In the genomic region with DNA sequence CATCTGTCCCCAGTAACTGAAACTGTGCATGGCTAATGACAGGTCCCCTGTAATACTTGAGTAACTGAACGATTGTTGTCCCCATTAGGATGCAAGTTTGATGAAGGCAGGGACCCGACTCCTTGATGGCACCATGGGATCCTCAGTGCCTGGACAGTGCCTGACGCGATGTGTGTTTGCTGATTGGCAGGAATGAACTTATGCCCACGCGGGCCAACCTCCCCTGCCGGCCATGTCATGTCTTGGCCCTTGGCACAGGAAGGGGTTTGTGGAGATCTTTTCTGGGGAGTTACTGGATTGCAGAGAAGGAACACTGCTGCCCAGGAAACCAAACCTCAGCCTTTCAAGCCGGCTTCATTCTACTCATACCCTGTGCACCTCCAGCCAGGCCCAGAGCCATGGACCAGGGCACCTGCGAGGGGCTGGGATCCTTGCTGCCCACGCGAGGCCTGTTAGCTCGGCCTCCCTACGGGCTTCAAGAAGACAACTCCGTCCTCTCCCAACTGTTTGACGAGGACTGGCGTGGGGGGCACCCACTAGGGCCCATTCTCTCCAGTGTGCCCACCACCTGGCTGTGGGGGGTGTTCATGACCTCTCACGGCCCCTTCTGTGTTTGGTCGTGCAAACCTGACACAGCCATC, we compare ENCODE assay signal across 26 cellular contexts.
"Had no signal": no experiment of that assay in that cellular context is flagged by ENCODE, and none has a peak within 500 bp of the region (broad histone marks: within the 10 kb centered on the region; RNA-seq: fewer than 3 reads in every experiment).

No MANE protein-coding gene starts in this region.

- H3K27ac ChIP-seq: esophagus muscularis mucosa, foreskin keratinocyte, heart right ventricle, ovary, prostate gland, sigmoid colon, tibial nerve had no signal

- H3K4me1 Mint-ChIP-seq: activated naive CD4-positive, alpha-beta T cell treated with anti-CD3 and anti-CD28 coated beads, Interleukin-2, amount 10 ng/mL, durations not matched to agents 7 days and 5 days had no signal

- DNase-seq: activated CD4-positive, alpha-beta T cell treated with anti-CD3 and anti-CD28 coated beads for 36 hours; activated CD4-positive, alpha-beta T cell treated with anti-CD3 and anti-CD28 coated beads, Interleukin-2, amount 50 U/mL, for 48 hours; activated CD4-positive, CD25-positive, alpha-beta regulatory T cell; activated CD8-positive, alpha-beta memory T cell treated with anti-CD3 and anti-CD28 coated beads for 24 hours; activated effector memory CD4-positive, alpha-beta T cell treated with anti-CD3 and anti-CD28 coated beads, Interleukin-2, amount 50 U/mL, for 16 hours; activated naive CD4-positive, alpha-beta T cell treated with anti-CD3 and anti-CD28 coated beads, Interleukin-2, amount 10 ng/mL, durations not matched to agents 7 days and 5 days; amniotic stem cell; caudate nucleus; foreskin keratinocyte; heart right ventricle; naive B cell; nephron progenitor cell; ovary; retina; sigmoid colon; small intestine; stimulated activated CD4-positive, alpha-beta T cell treated with anti-CD3 and anti-CD28 coated beads, Interleukin-1b, Interleukin-23, amount 100 ng/mL, for 48 hours; stimulated activated CD4-positive, alpha-beta T cell treated with anti-CD3 and anti-CD28 coated beads, Interleukin-4, amount 100 ng/mL, for 4 hours; stimulated activated CD8-positive, alpha-beta memory T cell treated with anti-CD3 and anti-CD28 coated beads, Interleukin-4, amount 100 ng/mL, for 48 hours; stimulated activated naive CD4-positive, alpha-beta T cell; T-helper 2 cell had no signal

- H3K27me3 Mint-ChIP-seq: activated CD4-positive, alpha-beta T cell treated with anti-CD3 and anti-CD28 coated beads for 36 hours; activated naive CD4-positive, alpha-beta T cell treated with anti-CD3 and anti-CD28 coated beads, Interleukin-2, amount 10 ng/mL, durations not matched to agents 7 days and 5 days; dendritic cell treated with granulocyte-macrophage colony-stimulating factor and Interleukin-4, amounts not matched to agents 40 ng/mL and 50 ng/mL, for 4 days; naive B cell had no signal

- H3K27ac Mint-ChIP-seq: activated CD4-positive, alpha-beta T cell treated with anti-CD3 and anti-CD28 coated beads for 36 hours; activated naive CD4-positive, alpha-beta T cell treated with anti-CD3 and anti-CD28 coated beads, Interleukin-2, amount 10 ng/mL, durations not matched to agents 7 days and 5 days; dendritic cell treated with granulocyte-macrophage colony-stimulating factor and Interleukin-4, amounts not matched to agents 40 ng/mL and 50 ng/mL, for 4 days; mesothelial cell of epicardium; naive B cell; nephron progenitor cell had no signal

- ATAC-seq: activated CD4-positive, alpha-beta T cell treated with anti-CD3 and anti-CD28 coated beads for 36 hours; foreskin keratinocyte; heart right ventricle had no signal

- H3K4me3 Mint-ChIP-seq: activated CD4-positive, alpha-beta T cell treated with anti-CD3 and anti-CD28 coated beads for 36 hours; activated naive CD4-positive, alpha-beta T cell treated with anti-CD3 and anti-CD28 coated beads, Interleukin-2, amount 10 ng/mL, durations not matched to agents 7 days and 5 days; dendritic cell treated with granulocyte-macrophage colony-stimulating factor and Interleukin-4, amounts not matched to agents 40 ng/mL and 50 ng/mL, for 4 days; mesothelial cell of epicardium; nephron progenitor cell had no signal

- H3K9me3 Mint-ChIP-seq: activated naive CD4-positive, alpha-beta T cell treated with anti-CD3 and anti-CD28 coated beads, Interleukin-2, amount 10 ng/mL, durations not matched to agents 7 days and 5 days; naive B cell; nephron progenitor cell had no signal
